ENCODE assay signal across 17 cellular contexts in the genomic region with DNA sequence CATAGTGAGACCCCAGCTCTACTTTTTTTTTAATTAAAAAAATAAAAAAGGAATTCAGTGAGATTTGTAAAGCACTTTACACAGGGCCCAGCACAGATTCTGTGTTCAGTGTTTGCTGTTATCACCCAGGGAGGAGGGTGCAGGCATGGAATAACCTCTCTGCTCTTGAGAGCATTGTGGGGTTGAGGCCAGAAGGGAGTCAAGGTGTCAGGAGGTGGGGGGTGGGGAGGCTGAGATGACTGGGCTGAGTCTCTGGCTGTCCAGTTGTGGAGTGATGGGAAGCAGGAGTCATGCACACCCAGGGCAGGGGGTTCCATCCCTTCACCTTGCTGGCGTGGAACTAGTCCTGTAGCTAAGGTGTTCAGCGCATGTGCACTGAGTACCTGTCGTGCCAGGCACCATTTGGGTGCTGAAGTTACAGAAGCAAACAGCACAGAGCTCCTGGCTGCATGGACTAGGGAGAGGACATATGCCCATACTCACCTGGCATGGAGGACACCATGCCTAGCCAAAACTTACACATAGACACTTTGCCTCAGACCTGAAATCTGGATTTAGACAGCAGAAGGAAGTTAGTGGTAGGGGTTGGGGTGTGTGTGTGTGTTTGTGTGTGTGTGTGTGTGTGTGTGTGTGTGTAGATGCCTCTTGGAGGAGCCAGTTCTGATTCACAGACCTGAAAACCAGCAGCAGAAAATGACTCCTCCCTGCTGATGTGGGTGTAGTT.
DNase-seq lines count a peak whose midpoint lies in the region; ATAC-seq, FAIRE-seq and TF ChIP-seq lines count a peak whose summit lies in the region.
"Had no signal": no experiment of that assay in that cellular context is flagged by ENCODE, and none has a peak within 500 bp of the region (broad histone marks: within the 10 kb centered on the region; RNA-seq: fewer than 3 reads in every experiment).

No MANE protein-coding gene starts in this region.

- TF ChIP-seq EP300 in GM12878 (IDR thresholded peaks at IDR 0.05; ENCODE audit: borderline replicate concordance in 1 of 2, control insufficient read depth in 1 of 2, low read depth in 2 of 2, low read length in 2 of 2): no peak

- no peaks in the 10 kb centered on the region for H4K20me1 ChIP-seq in GM23248 (ENCODE audit: insufficient read depth)
- H4K20me1 ChIP-seq in GM12878 (ENCODE audit: control insufficient read depth, insufficient read depth): no peaks in the 10 kb centered on the region

- H3K4me2 ChIP-seq in GM23248 (ENCODE audit: unreplicated experiment) (no peak overlapping the region), GM12878 (ENCODE audit: control insufficient read depth, insufficient read depth) (no peak overlapping the region), mesenchymal stem cell (ENCODE audit: low read length, poor library complexity, severe bottlenecking) (no peak overlapping the region)

- H3K9ac ChIP-seq in GM23248 (no peak overlapping the region), GM12878 (ENCODE audit: control insufficient read depth, insufficient read depth, low read length) (no peak overlapping the region), mesenchymal stem cell (ENCODE audit: low read length) (no peak overlapping the region)
- H3K9ac ChIP-seq: parathyroid adenoma had no signal

- H3K36me3 ChIP-seq in GM23248 (ENCODE audit: low read depth) (no peaks in the 10 kb centered on the region), GM12878 (ENCODE audit: control insufficient read depth in 2 of 2, insufficient read depth in 2 of 2, low read length in 1 of 2) (peaks cover 2 to 3% of the 10 kb centered on the region in 2 experiments; a peak in 2 of 4 replicates), mesenchymal stem cell (ENCODE audit: control insufficient read depth in 1 of 2, insufficient read depth in 2 of 2, low read depth in 1 of 2, low read length in 2 of 2) (peaks cover 18 to 27% of the 10 kb centered on the region in 2 experiments)

- H3K27ac Mint-ChIP-seq in CD4-positive, alpha-beta T cell: peak overlapping the region; percentile 56

- no peak overlapping the region for H2AK5ac ChIP-seq in mesenchymal stem cell (ENCODE audit: low read length, severe bottlenecking)

- RAD21 ChIA-PET in GM12878 (lab: Charles Lee; ENCODE audit: unreplicated experiment): no interaction called here

- no peaks in the 10 kb centered on the region for H3K9me3 Mint-ChIP-seq in CD4-positive, alpha-beta T cell
- no peaks in the 10 kb centered on the region for H3K9me3 Mint-ChIP-seq in activated T-cell treated with anti-CD3 and anti-CD28 coated beads, Interleukin-2, amount 50 U/mL, for 4 hours
- H3K9me3 Mint-ChIP-seq: activated naive CD4-positive, alpha-beta T cell treated with anti-CD3 and anti-CD28 coated beads, Interleukin-2, amount 50 U/mL, for 72 hours had no signal

- peaks cover 6% of the 10 kb centered on the region for H3K79me1 ChIP-seq in mesenchymal stem cell (replicated peaks; ENCODE audit: low read length, poor library complexity, severe bottlenecking)

- H3K4me1 ChIP-seq in GM23248 (ENCODE audit: insufficient read depth): no peaks in the 10 kb centered on the region
- H3K4me1 ChIP-seq in GM12878 (ENCODE audit: control insufficient read depth, insufficient read depth, low read length): no peaks in the 10 kb centered on the region; the same call in 1 of the 2 replicates
- H3K4me1 ChIP-seq in mesenchymal stem cell (ENCODE audit: control insufficient read depth, insufficient read depth, low read depth, low read length): peaks cover 4% of the 10 kb centered on the region

- H3K23ac ChIP-seq in mesenchymal stem cell (ENCODE audit: low read length in 2 of 2): no peak overlapping the region

- no peaks in the 10 kb centered on the region for H3K27me3 ChIP-seq in CD4-positive, alpha-beta T cell (ENCODE audit: control insufficient read depth, insufficient read depth, low read length)
- H3K27me3 ChIP-seq in GM23248 (replicated peaks; ENCODE audit: insufficient read depth): no peaks in the 10 kb centered on the region
- H3K27me3 ChIP-seq in GM12878 (replicated peaks in 1 of 2; ENCODE audit: control insufficient read depth in 2 of 2, insufficient read depth in 2 of 2, low read length in 1 of 2): no peaks in the 10 kb centered on the region
- H3K27me3 ChIP-seq in mesenchymal stem cell (ENCODE audit: control insufficient read depth in 1 of 2, insufficient read depth in 1 of 2, low read length in 2 of 2): peaks cover 2 to 11% of the 10 kb centered on the region in 2 experiments
- H3K27me3 ChIP-seq: brain microvascular endothelial cell had no signal

- TF ChIP-seq POLR2A in GM12878 (IDR thresholded peaks at IDR 0.05; ENCODE audit: low read depth, low read length): peak; percentile 46; the same call in 1 of the 2 replicates

- no peak overlapping the region for H3K27ac ChIP-seq in CD4-positive, alpha-beta T cell (ENCODE audit: low read depth, low read length)
- H3K27ac ChIP-seq in GM23248: no peak overlapping the region
- H3K27ac ChIP-seq in GM12878 (ENCODE audit: control insufficient read depth, insufficient read depth): no peak overlapping the region
- H3K27ac ChIP-seq in mesenchymal stem cell (ENCODE audit: low read length, poor library complexity, severe bottlenecking): no peak overlapping the region
- H3K27ac ChIP-seq: brain microvascular endothelial cell, esophagus muscularis mucosa, parathyroid adenoma had no signal

- FAIRE-seq in GM12878 (lab: Jason Lieb, UNC): no peak
- FAIRE-seq: TTC549 had no signal

- no peak overlapping the region for H3K14ac ChIP-seq in mesenchymal stem cell (ENCODE audit: low read length in 2 of 2)

- no peak overlapping the region for H3K4ac ChIP-seq in mesenchymal stem cell (ENCODE audit: low read depth in 1 of 2, low read length in 2 of 2)

- BruUV-seq in GM12878 (replicated peaks; lab: Mats Ljungman, UMichigan): TSS peak; percentile 4

- H3K4me3 Mint-ChIP-seq in CD4-positive, alpha-beta T cell: no peak overlapping the region
- H3K4me3 Mint-ChIP-seq in activated T-cell treated with anti-CD3 and anti-CD28 coated beads, Interleukin-2, amount 50 U/mL, for 4 hours: no peak overlapping the region

- no peak overlapping the region for H2BK12ac ChIP-seq in mesenchymal stem cell (ENCODE audit: low read length in 2 of 2)

- no peaks in the 10 kb centered on the region for H3K79me2 ChIP-seq in GM23248 (ENCODE audit: insufficient read depth)
- H3K79me2 ChIP-seq in GM12878 (ENCODE audit: control insufficient read depth, insufficient read depth, low read length): no peaks in the 10 kb centered on the region
- H3K79me2 ChIP-seq: parathyroid adenoma had no signal

- CTCF ChIA-PET in CD4-positive, alpha-beta T cell (lab: Charles Lee): no interaction called here
- CTCF ChIA-PET in GM12878 (lab: Yijun Ruan, JAX): no interaction called here

- H2AFZ ChIP-seq in GM23248: no peak overlapping the region
- H2AFZ ChIP-seq in GM12878 (ENCODE audit: control insufficient read depth, low read depth, low read length): no peak overlapping the region
- no peak overlapping the region for H2AFZ ChIP-seq in mesenchymal stem cell (ENCODE audit: low read depth, low read length)
- H2AFZ ChIP-seq: parathyroid adenoma had no signal

- SMC1A ChIA-PET in GM12878 (lab: Charles Lee; ENCODE audit: uncharacterized antibody, unreplicated experiment): no interaction called here

- H3K9me2 ChIP-seq in GM23248 (ENCODE audit: insufficient read depth): no peaks in the 10 kb centered on the region

- H3K4me3 ChIP-seq in GM23248 (no peak overlapping the region), GM12878 (no peak overlapping the region), mesenchymal stem cell (ENCODE audit: insufficient read depth in 1 of 2, low read depth in 1 of 2, low read length in 2 of 2) (no peak overlapping the region)
- H3K4me3 ChIP-seq: esophagus muscularis mucosa had no signal

- no peak overlapping the region for H2BK15ac ChIP-seq in mesenchymal stem cell (ENCODE audit: low read depth, poor library complexity, severe bottlenecking)

- intact Hi-C loops in CD4-positive, alpha-beta T cell (cut with DNase I, micrococcal nuclease): no loop called here
- intact Hi-C loops in GM12878 (cut with micrococcal nuclease; ENCODE audit: unreplicated experiment): no loop called here

- H3K36me3 Mint-ChIP-seq in CD4-positive, alpha-beta T cell (ENCODE audit: low read depth): peaks cover 6% of the 10 kb centered on the region
- peaks cover 12% of the 10 kb centered on the region for H3K36me3 Mint-ChIP-seq in activated T-cell treated with anti-CD3 and anti-CD28 coated beads, Interleukin-2, amount 50 U/mL, for 4 hours (ENCODE audit: insufficient read depth)

- no peaks in the 10 kb centered on the region for H3K27me3 Mint-ChIP-seq in CD4-positive, alpha-beta T cell
- H3K27me3 Mint-ChIP-seq in activated T-cell treated with anti-CD3 and anti-CD28 coated beads, Interleukin-2, amount 50 U/mL, for 4 hours (ENCODE audit: low read depth): peaks cover 2% of the 10 kb centered on the region

- peak overlapping the region; percentile 51 for H4K8ac ChIP-seq in mesenchymal stem cell (ENCODE audit: low read length)

- H2BK120ac ChIP-seq in mesenchymal stem cell (ENCODE audit: low read depth, low read length): no peak overlapping the region

- TF ChIP-seq CTCF in CD4-positive, alpha-beta T cell (IDR thresholded peaks at IDR 0.05): no peak
- no peak for TF ChIP-seq CTCF in GM12878 (IDR thresholded peaks at IDR 0.05 in 2 of 3, conservative IDR thresholded peaks at IDR 0.05 in 1 of 3; ENCODE audit: control insufficient read depth in 2 of 3, extremely low read depth in 1 of 3, insufficient read depth in 1 of 3, low read depth in 3 of 3, low read length in 3 of 3)

- WGBS in GM23248 (ENCODE audit: low coverage in 1 of 2, low lambda C conversion rate in 2 of 2, missing lambda C conversion rate in 2 of 2), 2 experiments: 72 to 83% methylated on average over 3 of the region's 3 CpGs
- 96% methylated on average over 3 of the region's 3 CpGs for WGBS in GM12878 (ENCODE audit: insufficient coverage, insufficient replicate concordance, low lambda C conversion rate, missing lambda C conversion rate)
- 97% methylated on average over 3 of the region's 3 CpGs for WGBS in mesenchymal stem cell

- H3K4me1 Mint-ChIP-seq in CD4-positive, alpha-beta T cell (ENCODE audit: low read depth): peaks cover 43% of the 10 kb centered on the region
- H3K4me1 Mint-ChIP-seq in activated T-cell treated with anti-CD3 and anti-CD28 coated beads, Interleukin-2, amount 50 U/mL, for 4 hours (ENCODE audit: low read depth): peaks cover 24% of the 10 kb centered on the region

- ATAC-seq in CD4-positive, alpha-beta T cell (ENCODE audit: poor library complexity): no peak
- ATAC-seq in GM12878 (no peak), GM19328 (IDR thresholded peaks at IDR 0.05; ENCODE audit: unreplicated experiment) (no peak)
- no peak for ATAC-seq in activated T-cell treated with anti-CD3 and anti-CD28 coated beads, Interleukin-2, amount 50 U/mL, for 4 hours
- ATAC-seq: left ventricle myocardium superior had no signal

- in situ Hi-C loops in GM23248 (cut with MboI): no loop called here
- in situ Hi-C loops in GM12878 (cut with MboI): no loop called here

- no peak for TF ChIP-seq RAD21 in GM12878 (IDR thresholded peaks at IDR 0.05; ENCODE audit: insufficient read depth, low read depth, low read length)

- no peaks in the 10 kb centered on the region for H3K9me3 ChIP-seq in CD4-positive, alpha-beta T cell (ENCODE audit: control insufficient read depth, low read length)
- H3K9me3 ChIP-seq in GM23248 (ENCODE audit: low read depth) (no peaks in the 10 kb centered on the region), GM12878 (replicated peaks; ENCODE audit: control insufficient read depth, insufficient read depth, low read length) (no peaks in the 10 kb centered on the region), mesenchymal stem cell (ENCODE audit: control insufficient read depth, low read length) (no peaks in the 10 kb centered on the region)
- H3K9me3 ChIP-seq: esophagus muscularis mucosa had no signal

- H3K18ac ChIP-seq in mesenchymal stem cell (ENCODE audit: low read depth in 1 of 2, low read length in 2 of 2): no peak overlapping the region

- H4K91ac ChIP-seq in mesenchymal stem cell (ENCODE audit: low read length): no peak overlapping the region

- POLR2A ChIA-PET in CD4-positive, alpha-beta T cell (lab: Charles Lee): interaction anchor here (1.2 kb wide), 1 partner anchor 8 kb away, joined by 6 read pairs; no protein-coding TSS in a partner anchor
- POLR2A ChIA-PET in GM12878 (lab: Charles Lee): no interaction called here

- DNase-seq in CD4-positive, alpha-beta T cell: no peak
- DNase-seq in GM23248 (peak; percentile 50), GM12878 (ENCODE audit: low read depth, low spot score) (no peak), mesenchymal stem cell (no peak), DMS153 treated with DMSO at 0.1 percent for 48 hours (lab: John Stamatoyannopoulos, UW; ENCODE audit: unreplicated experiment) (no peak)
- no peak for DNase-seq in activated T-cell treated with anti-CD3 and anti-CD28 coated beads, Interleukin-2, amount 50 U/mL, for 4 hours
- DNase-seq: activated CD4-positive, alpha-beta T cell treated with anti-CD3 and anti-CD28 coated beads, Interleukin-2, amount 50 U/mL, for 1 hour; activated T-cell treated with anti-CD3 and anti-CD28 coated beads, Interleukin-2, amount 50 U/mL, for 1 hour; brain microvascular endothelial cell; glutamatergic neuron; NCI-H1694 treated with DMSO at 0.1 percent for 48 hours had no signal

- H3F3A ChIP-seq in GM23248 (ENCODE audit: insufficient read depth): peaks cover 4% of the 10 kb centered on the region; the same call in 1 of the 2 replicates

- no peak overlapping the region for H2BK5ac ChIP-seq in mesenchymal stem cell (ENCODE audit: low read depth, low read length, poor library complexity, severe bottlenecking)
